Comparison of ENCODE assay signal across 13 cellular contexts in the genomic region with DNA sequence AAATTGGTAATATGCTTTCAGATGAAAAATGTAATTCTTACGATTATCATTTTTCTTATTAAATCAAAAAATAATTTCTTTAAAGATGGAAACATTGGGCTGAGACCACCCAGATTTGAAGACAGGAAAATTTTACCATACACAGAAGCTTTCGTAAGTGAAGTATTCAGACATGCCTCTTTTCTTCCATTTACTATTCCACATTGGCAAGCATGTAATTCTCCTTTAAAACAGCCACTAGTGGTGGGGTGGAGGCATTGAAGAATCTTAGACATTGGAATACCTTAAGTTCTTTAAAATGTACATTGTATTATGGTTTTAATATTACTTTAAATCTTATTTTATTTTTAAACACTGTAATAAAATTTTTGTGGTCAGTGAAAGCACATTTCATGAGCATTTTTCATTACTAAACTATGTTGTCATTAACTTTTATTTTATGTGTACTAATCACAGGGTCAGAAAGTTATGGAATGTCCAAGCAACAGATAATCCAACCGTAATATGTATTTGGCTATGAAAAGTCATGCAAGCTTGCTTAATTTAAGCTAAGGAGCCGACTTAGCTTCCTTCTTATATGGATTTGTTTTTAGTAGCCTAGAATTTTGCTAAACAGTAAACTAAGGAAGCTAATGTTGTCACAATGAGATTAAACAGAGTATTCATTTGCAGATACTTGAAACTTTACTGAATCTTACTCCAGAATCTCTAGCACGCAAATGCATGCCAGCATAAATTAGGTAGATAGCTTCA.
DNase-seq lines count a peak whose midpoint lies in the region; ATAC-seq and TF ChIP-seq lines count a peak whose summit lies in the region.
"Had no signal": no experiment of that assay in that cellular context is flagged by ENCODE, and none has a peak within 500 bp of the region (broad histone marks: within the 10 kb centered on the region; RNA-seq: fewer than 3 reads in every experiment).

No MANE protein-coding gene starts in this region.

- no TSS peak for BruUV-seq in mammary epithelial cell (replicated peaks; lab: Mats Ljungman, UMichigan)

- no peaks in the 10 kb centered on the region for H3K9me3 ChIP-seq in mammary epithelial cell (replicated peaks; ENCODE audit: insufficient read depth, low read length)
- no peaks in the 10 kb centered on the region for H3K9me3 ChIP-seq in breast epithelium
- H3K9me3 ChIP-seq in iPS-15b (ENCODE audit: control insufficient read depth, insufficient read depth, low read length): no peaks in the 10 kb centered on the region
- no peaks in the 10 kb centered on the region for H3K9me3 ChIP-seq in mucosa of descending colon
- no peaks in the 10 kb centered on the region for H3K9me3 ChIP-seq in MM.1S (replicated peaks; ENCODE audit: insufficient read depth, low read length)
- H3K9me3 ChIP-seq: testis had no signal

- H2AFZ ChIP-seq in mammary epithelial cell (ENCODE audit: low read depth, low read length) (no peak overlapping the region), MM.1S (ENCODE audit: low read length) (no peak overlapping the region)

- no peaks in the 10 kb centered on the region for H3K4me1 Mint-ChIP-seq in type B pancreatic cell (ENCODE audit: unreplicated experiment)
- H3K4me1 Mint-ChIP-seq: memory B cell had no signal

- intact Hi-C loops in mammary epithelial cell (cut with micrococcal nuclease) (no loop called here), breast epithelium (cut with DNase I; ENCODE audit: low total_unique reads) (no loop called here), mucosa of descending colon (cut with DNase I, micrococcal nuclease) (no loop called here)

- no peaks in the 10 kb centered on the region for H3K9me3 Mint-ChIP-seq in type B pancreatic cell
- H3K9me3 Mint-ChIP-seq: activated CD4-positive, alpha-beta memory T cell treated with anti-CD3 and anti-CD28 coated beads for 36 hours; memory B cell had no signal

- H3K27ac Mint-ChIP-seq in type B pancreatic cell: no peak overlapping the region
- H3K27ac Mint-ChIP-seq: activated CD4-positive, alpha-beta memory T cell treated with anti-CD3 and anti-CD28 coated beads for 36 hours; memory B cell had no signal

- DNase-seq in mammary epithelial cell (no peak), breast epithelium (ENCODE audit: low spot score in 2 of 2) (no peak), astrocyte of the spinal cord (ENCODE audit: low read depth, low spot score) (peak; percentile 14), type B pancreatic cell (ENCODE audit: extremely low spot score, unreplicated experiment) (no peak), mucosa of descending colon (no peak), DMS79 (lab: John Stamatoyannopoulos, UW) (no peak), MM.1S (no peak)
- DNase-seq: activated CD4-positive, alpha-beta memory T cell treated with anti-CD3 and anti-CD28 coated beads for 36 hours; NCI-H1930; nucleus accumbens; testis had no signal

- TF ChIP-seq CTCF in mammary epithelial cell (conservative IDR thresholded peaks at IDR 0.05 in 1 of 2, IDR thresholded peaks at IDR 0.05 in 1 of 2; ENCODE audit: extremely low read depth in 1 of 2, insufficient read depth in 1 of 2, low read depth in 1 of 2, low read length in 2 of 2): peak; percentile 13 to 18
- no peak for TF ChIP-seq CTCF in breast epithelium (IDR thresholded peaks at IDR 0.05)
- TF ChIP-seq CTCF in astrocyte of the spinal cord (IDR thresholded peaks at IDR 0.05; ENCODE audit: low read depth, low read length): peak; percentile 25
- peak; percentile 60 for TF ChIP-seq CTCF in type B pancreatic cell (conservative IDR thresholded peaks at IDR 0.05)
- TF ChIP-seq CTCF in mucosa of descending colon (IDR thresholded peaks at IDR 0.05): no peak
- TF ChIP-seq CTCF in MM.1S (IDR thresholded peaks at IDR 0.05; ENCODE audit: low read length): no peak

- no peak overlapping the region for H3K27ac ChIP-seq in mammary epithelial cell (ENCODE audit: insufficient read depth, low read depth, low read length)
- no peak overlapping the region for H3K27ac ChIP-seq in breast epithelium
- no peak overlapping the region for H3K27ac ChIP-seq in MM.1S (ENCODE audit: low read length)
- H3K27ac ChIP-seq: testis had no signal

- H3K9ac ChIP-seq in mammary epithelial cell (ENCODE audit: insufficient read depth, low read length) (no peak overlapping the region), iPS-15b (ENCODE audit: low read depth, low read length) (no peak overlapping the region), MM.1S (ENCODE audit: low read length) (no peak overlapping the region)

- H4K20me1 ChIP-seq in mammary epithelial cell (ENCODE audit: insufficient read depth, low read length): no peaks in the 10 kb centered on the region
- H4K20me1 ChIP-seq in MM.1S (ENCODE audit: insufficient read depth, low read length): no peaks in the 10 kb centered on the region

- H3K4me3 ChIP-seq in mammary epithelial cell (replicated peaks in 1 of 3; ENCODE audit: insufficient read depth in 1 of 3, low read depth in 2 of 3, low read length in 3 of 3): no peak overlapping the region
- H3K4me3 ChIP-seq in breast epithelium: no peak overlapping the region
- no peak overlapping the region for H3K4me3 ChIP-seq in astrocyte of the spinal cord (ENCODE audit: low read depth, low read length)
- peak overlapping the region; percentile 16 for H3K4me3 ChIP-seq in iPS-15b (ENCODE audit: low read depth, low read length)
- H3K4me3 ChIP-seq in mucosa of descending colon: no peak overlapping the region
- no peak overlapping the region for H3K4me3 ChIP-seq in MM.1S (ENCODE audit: low read length)
- H3K4me3 ChIP-seq: testis had no signal

- TF ChIP-seq POLR2A in breast epithelium (IDR thresholded peaks at IDR 0.05): no peak

- in situ Hi-C loops in mammary epithelial cell (cut with MboI; ENCODE audit: low sequenced_read_pairs in 2 of 2) (no loop called here), astrocyte of the spinal cord (cut with HindIII; ENCODE audit: low sequenced_read_pairs) (no loop called here)

- no peak for ATAC-seq in mucosa of descending colon

- 73% methylated on average over 5 of the region's 5 CpGs for WGBS in mammary epithelial cell (ENCODE audit: low coverage, missing lambda C conversion rate)

- no peaks in the 10 kb centered on the region for H3K9me2 ChIP-seq in MM.1S (replicated peaks; ENCODE audit: insufficient read depth, low read length)

- no peaks in the 10 kb centered on the region for H3F3A ChIP-seq in MM.1S (ENCODE audit: insufficient read depth, low read length)

- H3K4me1 ChIP-seq in mammary epithelial cell (ENCODE audit: insufficient read depth, low read length) (no peaks in the 10 kb centered on the region), breast epithelium (no peaks in the 10 kb centered on the region), iPS-15b (ENCODE audit: control insufficient read depth, insufficient read depth, low read length) (peaks cover 15% of the 10 kb centered on the region), mucosa of descending colon (ENCODE audit: low read depth) (no peaks in the 10 kb centered on the region), MM.1S (ENCODE audit: low read length) (no peaks in the 10 kb centered on the region)
- H3K4me1 ChIP-seq: testis had no signal

- H3K27me3 Mint-ChIP-seq in type B pancreatic cell: no peaks in the 10 kb centered on the region

- CTCF ChIA-PET in mammary epithelial cell (lab: Charles Lee; ENCODE audit: low non-redundant PET): no interaction called here

- H3K36me3 Mint-ChIP-seq in type B pancreatic cell: no peaks in the 10 kb centered on the region
- H3K36me3 Mint-ChIP-seq: activated CD4-positive, alpha-beta memory T cell treated with anti-CD3 and anti-CD28 coated beads for 36 hours; memory B cell had no signal

- H3K27me3 ChIP-seq in mammary epithelial cell (ENCODE audit: insufficient read depth, low read length) (peaks cover 9% of the 10 kb centered on the region), breast epithelium (no peaks in the 10 kb centered on the region), iPS-15b (ENCODE audit: control insufficient read depth, insufficient read depth, low read length) (no peaks in the 10 kb centered on the region), MM.1S (replicated peaks; ENCODE audit: insufficient read depth, low read length) (no peaks in the 10 kb centered on the region)
- H3K27me3 ChIP-seq: testis had no signal

- no peak overlapping the region for H3K4me3 Mint-ChIP-seq in type B pancreatic cell
- H3K4me3 Mint-ChIP-seq: activated CD4-positive, alpha-beta memory T cell treated with anti-CD3 and anti-CD28 coated beads for 36 hours; memory B cell had no signal

- dilution Hi-C loops in mammary epithelial cell (cut with HindIII; ENCODE audit: low sequenced_read_pairs): no loop called here

- H3K4me2 ChIP-seq in mammary epithelial cell (ENCODE audit: insufficient read depth, low read depth, low read length) (no peak overlapping the region), MM.1S (ENCODE audit: low read depth, low read length) (no peak overlapping the region)

- H3K79me2 ChIP-seq in mammary epithelial cell (ENCODE audit: insufficient read depth, low read length): no peaks in the 10 kb centered on the region
- H3K79me2 ChIP-seq in MM.1S (ENCODE audit: low read length): no peaks in the 10 kb centered on the region

- H3K36me3 ChIP-seq in mammary epithelial cell (ENCODE audit: insufficient read depth, low read length) (no peaks in the 10 kb centered on the region), breast epithelium (no peaks in the 10 kb centered on the region), iPS-15b (ENCODE audit: control insufficient read depth, insufficient read depth, low read length) (no peaks in the 10 kb centered on the region), mucosa of descending colon (ENCODE audit: low read depth) (no peaks in the 10 kb centered on the region), MM.1S (replicated peaks; ENCODE audit: insufficient read depth, low read length) (no peaks in the 10 kb centered on the region)

Comparison
In these comparisons a context has a peak if more than half of its experiments do, and no peak if none do; other contexts are left out.
1. CTCF ChIP-seq: peak in mammary epithelial cell (2 of 2), astrocyte of the spinal cord (single experiment) and type B pancreatic cell (single experiment); none in breast epithelium (0 of 3), mucosa of descending colon (single experiment) and MM.1S (single experiment).